In genomic region chr6:144578385-144579350, GRCh38 we compare ENCODE assay signal across 16 cellular contexts.
DNase-seq lines count a peak whose midpoint lies in the region; ATAC-seq and TF ChIP-seq lines count a peak whose summit lies in the region.
"Had no signal": no experiment of that assay in that cellular context is flagged by ENCODE, and none has a peak within 500 bp of the region (broad histone marks: within the 10 kb centered on the region; RNA-seq: fewer than 3 reads in every experiment).

No MANE protein-coding gene starts in this region.

- TF ChIP-seq POLR2A in adrenal gland (IDR thresholded peaks at IDR 0.05) = no peak

- H3K9me3 ChIP-seq in adrenal gland (replicated peaks in 1 of 3) = no peaks in the 10 kb centered on the region

- no peak for ATAC-seq in HG03175 (IDR thresholded peaks at IDR 0.05; ENCODE audit: unreplicated experiment)
- ATAC-seq: activated CD4-positive, CD25-positive, alpha-beta regulatory T cell treated with anti-CD3 and anti-CD28 coated beads, Interleukin-2, amount 50 U/mL, for 24 hours; activated naive CD4-positive, alpha-beta T cell treated with anti-CD3 and anti-CD28 coated beads, Interleukin-2, amount 50 U/mL, for 72 hours had no signal

- no peaks in the 10 kb centered on the region for H3K27me3 ChIP-seq in adrenal gland

- WGBS in adrenal gland, 4 donors = 60 to 81% (median 67%) methylated on average over 7 of the region's 7 CpGs

- H3K27ac ChIP-seq in adrenal gland = peak overlapping the region in 3 of 5 donors; percentile 23 to 70 (median 58)
- H3K27ac ChIP-seq: RWPE1 had no signal

- peaks cover 4 to 35% of the 10 kb centered on the region in 2 donors for H3K4me1 ChIP-seq in adrenal gland (replicated peaks in 1 of 2)

- peaks cover 0 to 10% of the 10 kb centered on the region in 2 donors for H3K36me3 ChIP-seq in adrenal gland (replicated peaks in 1 of 2)

- intact Hi-C loops in adrenal gland (cut with DNase I) = no loop called here

- H3K4me3 ChIP-seq in adrenal gland (no peak overlapping the region), foreskin fibroblast (ENCODE audit: low read depth in 1 of 2, low read length in 2 of 2) (no peak overlapping the region)

- DNase-seq in AG08395 (ENCODE audit: low spot score) (peak; percentile 44), HCEC 1CT (peak; percentile 78), adrenal gland (peak in 5 of 7 donors; percentile 23 to 48 (median 39)), foreskin fibroblast (peak; percentile 70 to 84), amygdala (lab: John Stamatoyannopoulos, UW) (no peak), DMS153 treated with DMSO at 0.1 percent for 48 hours (lab: John Stamatoyannopoulos, UW; ENCODE audit: unreplicated experiment) (no peak)
- DNase-seq in stimulated activated CD4-positive, alpha-beta T cell treated with anti-CD3 and anti-CD28 coated beads, Interleukin-4, amount 100 ng/mL, for 4 hours = no peak
- DNase-seq: AML-193, cerebellar nuclear complex, endodermal cell, GOT3, NCI-H2107 had no signal

- TF ChIP-seq CTCF in adrenal gland (IDR thresholded peaks at IDR 0.05) (no peak), foreskin fibroblast (IDR thresholded peaks at IDR 0.05; ENCODE audit: low read depth, low read length) (no peak)

Comparison
In these comparisons a context has a peak if more than half of its experiments do, and no peak if none do; other contexts are left out.
1. DNase-seq: peak in AG08395 (single experiment), HCEC 1CT (single experiment), adrenal gland (5 of 7) and foreskin fibroblast (2 of 2); none in amygdala (0 of 56), stimulated activated CD4-positive, alpha-beta T cell treated with anti-CD3 and anti-CD28 coated beads, Interleukin-4, amount 100 ng/mL, for 4 hours (0 of 2) and DMS153 treated with DMSO at 0.1 percent for 48 hours (single experiment).